Comparison of ENCODE assay signal across 15 cellular contexts in genomic region chr2:173371023-173371422, GRCh38. TPM values are rescaled to one million over a fixed set of nuclear protein-coding genes. Genes with fewer than 3 reads are reported as not detected.
DNase-seq lines count a peak whose midpoint lies in the region; ATAC-seq, FAIRE-seq and TF ChIP-seq lines count a peak whose summit lies in the region.
"Had no signal": no experiment of that assay in that cellular context is flagged by ENCODE, and none has a peak within 500 bp of the region (broad histone marks: within the 10 kb centered on the region; RNA-seq: fewer than 3 reads in every experiment).

No MANE protein-coding gene starts in this region.

- DNase-seq in activated T-cell treated with anti-CD3 and anti-CD28 coated beads, Interleukin-2, amount 50 U/mL, for 24 hours: no peak
- DNase-seq in activated T-cell treated with anti-CD3 and anti-CD28 coated beads, Interleukin-2, amount 50 U/mL, for 48 hours: no peak
- DNase-seq in GM23338 (ENCODE audit: low spot score): no peak
- no peak for DNase-seq in WTC11 (ENCODE audit: low spot score)
- peak; percentile 48 for DNase-seq in mesendoderm
- DNase-seq in urothelium cell line (ENCODE audit: low spot score): no peak
- DNase-seq: AML-193, Caco-2, HCEC 1CT, NCI-H1048, NCI-H146, NCI-H2227 treated with DMSO at 0.1 percent for 48 hours, NCI-H524 treated with DMSO at 0.1 percent for 48 hours had no signal

- H2BK120ac ChIP-seq in mesendoderm (ENCODE audit: low read depth, low read length): no peak overlapping the region

- no peak overlapping the region for H3K4me3 Mint-ChIP-seq in activated T-cell treated with anti-CD3 and anti-CD28 coated beads, Interleukin-2, amount 50 U/mL, for 24 hours
- no peak overlapping the region for H3K4me3 Mint-ChIP-seq in GM23338
- no peak overlapping the region for H3K4me3 Mint-ChIP-seq in WTC11

- H3K27me3 ChIP-seq in GM23338 (ENCODE audit: insufficient read depth) (no peaks in the 10 kb centered on the region), mesendoderm (ENCODE audit: insufficient read depth, low read length, poor library complexity) (no peaks in the 10 kb centered on the region)

- H2AFZ ChIP-seq in GM23338: no peak overlapping the region

- H3K36me3 ChIP-seq in GM23338 (ENCODE audit: insufficient read depth) (peaks cover 29% of the 10 kb centered on the region), mesendoderm (ENCODE audit: control insufficient read depth, insufficient read depth, low read length) (peaks cover 7% of the 10 kb centered on the region)

- peak overlapping the region; percentile 78 for H3K27ac ChIP-seq in GM23338 (ENCODE audit: low read depth)
- H3K27ac ChIP-seq in mesendoderm (ENCODE audit: low read depth, low read length): no peak overlapping the region

- H2BK15ac ChIP-seq in mesendoderm (replicated peaks; ENCODE audit: low read depth): no peak overlapping the region

- H3K9me2 ChIP-seq in GM23338 (ENCODE audit: insufficient read depth): no peaks in the 10 kb centered on the region

- no peak overlapping the region for H3K4me3 ChIP-seq in GM23338
- no peak overlapping the region for H3K4me3 ChIP-seq in mesendoderm (ENCODE audit: low read length)

- no peak overlapping the region for H2BK5ac ChIP-seq in mesendoderm (ENCODE audit: low read length)

- H2AK5ac ChIP-seq in mesendoderm (ENCODE audit: low read length): no peak overlapping the region

- no peak overlapping the region for H3K56ac ChIP-seq in mesendoderm (ENCODE audit: low read length)

- H3K4me1 ChIP-seq in GM23338 (ENCODE audit: insufficient read depth): peaks cover 8% of the 10 kb centered on the region; the same call in 1 of the 2 replicates
- peaks cover 2% of the 10 kb centered on the region for H3K4me1 ChIP-seq in mesendoderm (ENCODE audit: control insufficient read depth, low read depth, low read length)
- H3K4me1 ChIP-seq: Caco-2 had no signal

- peaks cover 2% of the 10 kb centered on the region for H3K79me1 ChIP-seq in mesendoderm (ENCODE audit: low read length)

- H3K4me2 ChIP-seq in GM23338: no peak overlapping the region
- no peak overlapping the region for H3K4me2 ChIP-seq in mesendoderm (ENCODE audit: low read length)

- H3K36me3 Mint-ChIP-seq in activated T-cell treated with anti-CD3 and anti-CD28 coated beads, Interleukin-2, amount 50 U/mL, for 24 hours (ENCODE audit: low read depth): peaks cover 62% of the 10 kb centered on the region
- H3K36me3 Mint-ChIP-seq in GM23338 (ENCODE audit: low read depth): peaks cover 55% of the 10 kb centered on the region
- H3K36me3 Mint-ChIP-seq in WTC11: peaks cover 50% of the 10 kb centered on the region

- no peak overlapping the region for H3K4ac ChIP-seq in mesendoderm (ENCODE audit: low read depth, low read length)

- no peaks in the 10 kb centered on the region for H3F3A ChIP-seq in GM23338 (replicated peaks; ENCODE audit: low read depth)

- peaks cover 28% of the 10 kb centered on the region for H3K4me1 Mint-ChIP-seq in activated T-cell treated with anti-CD3 and anti-CD28 coated beads, Interleukin-2, amount 50 U/mL, for 24 hours (ENCODE audit: low read depth)
- H3K4me1 Mint-ChIP-seq in GM23338 (peaks cover 11% of the 10 kb centered on the region), WTC11 (peaks cover 10% of the 10 kb centered on the region)

- no peak overlapping the region for H3K9ac ChIP-seq in mesendoderm (ENCODE audit: low read length)

- no peaks in the 10 kb centered on the region for H3K79me2 ChIP-seq in GM23338 (replicated peaks; ENCODE audit: insufficient read depth)
- H3K79me2 ChIP-seq in mesendoderm (ENCODE audit: control insufficient read depth, insufficient read depth, low read length): no peaks in the 10 kb centered on the region

- H3K18ac ChIP-seq in mesendoderm (ENCODE audit: low read length): no peak overlapping the region

- peak overlapping the region; percentile 57 for H3K23ac ChIP-seq in mesendoderm (ENCODE audit: low read length)

- H3K9me3 Mint-ChIP-seq in activated T-cell treated with anti-CD3 and anti-CD28 coated beads, Interleukin-2, amount 50 U/mL, for 24 hours: no peaks in the 10 kb centered on the region
- H3K9me3 Mint-ChIP-seq in GM23338 (no peaks in the 10 kb centered on the region), WTC11 (no peaks in the 10 kb centered on the region)

- WGBS in mesendoderm (ENCODE audit: extremely low coverage, insufficient coverage, low lambda C conversion rate): no CpG with 5 or more reads among the region's 3 CpGs

- ATAC-seq in GM23338 (peak; percentile 75), WTC11 (peak; percentile 64), HG03571 (IDR thresholded peaks at IDR 0.05; ENCODE audit: unreplicated experiment) (no peak), GM21423 (IDR thresholded peaks at IDR 0.05; ENCODE audit: unreplicated experiment) (no peak)

- no peak for FAIRE-seq in urothelium cell line (lab: Jason Lieb, UNC)

- H3K27me3 Mint-ChIP-seq in activated T-cell treated with anti-CD3 and anti-CD28 coated beads, Interleukin-2, amount 50 U/mL, for 24 hours: no peaks in the 10 kb centered on the region
- H3K27me3 Mint-ChIP-seq in GM23338 (ENCODE audit: insufficient read depth, low read depth, poor library complexity) (no peaks in the 10 kb centered on the region), WTC11 (ENCODE audit: low read depth) (no peaks in the 10 kb centered on the region)

- no peak overlapping the region for H4K5ac ChIP-seq in mesendoderm (ENCODE audit: low read length)

- no peak for TF ChIP-seq CTCF in GM23338 (conservative IDR thresholded peaks at IDR 0.05; ENCODE audit: low read depth in 2 of 2)
- no peak for TF ChIP-seq CTCF in WTC11 (IDR thresholded peaks at IDR 0.05)

- CTCF ChIA-PET in WTC11 (lab: Charles Lee): no interaction called here

- POLR2A ChIA-PET in WTC11 (lab: Charles Lee): no interaction called here

- H4K20me1 ChIP-seq in GM23338 (replicated peaks; ENCODE audit: insufficient read depth): peaks cover 7% of the 10 kb centered on the region; the same call in 1 of the 2 replicates

- peak overlapping the region; percentile 9 for H3K27ac Mint-ChIP-seq in activated T-cell treated with anti-CD3 and anti-CD28 coated beads, Interleukin-2, amount 50 U/mL, for 24 hours
- peak overlapping the region; percentile 38; the same call in 1 of the 2 replicates for H3K27ac Mint-ChIP-seq in GM23338
- H3K27ac Mint-ChIP-seq in WTC11: peak overlapping the region; percentile 87

- H4K8ac ChIP-seq in mesendoderm (ENCODE audit: low read depth, low read length): no peak overlapping the region

TF ChIP-seq in GM23338, 12 proteins besides CTCF, POLR2A, EP300 and RAD21 (continues in another document):
- TF ChIP-seq CREB1 (CRISPR knock-in tag; IDR thresholded peaks at IDR 0.05; ENCODE audit: low read depth) (no peak), ZNF114 (CRISPR knock-in tag; IDR thresholded peaks at IDR 0.05) (no peak), JUNB (IDR thresholded peaks at IDR 0.05; ENCODE audit: unreplicated experiment) (no peak)

TF ChIP-seq in WTC11, 78 proteins besides CTCF, POLR2A, EP300 and RAD21 (continues in another document):
- no peak for TF ChIP-seq MYBL2 (CRISPR knock-in tag; IDR thresholded peaks at IDR 0.05)
- no peak for TF ChIP-seq NR1H2 (CRISPR knock-in tag; IDR thresholded peaks at IDR 0.05)
- no peak for TF ChIP-seq FOXK1 (CRISPR knock-in tag; IDR thresholded peaks at IDR 0.05)
- TF ChIP-seq TEAD1 (CRISPR knock-in tag; IDR thresholded peaks at IDR 0.05): no peak
- TF ChIP-seq ZNF532 (CRISPR knock-in tag; IDR thresholded peaks at IDR 0.05; ENCODE audit: borderline replicate concordance): no peak

RNA-seq across cellular contexts. Expression of gene CDCA7, which starts 16.4 kb away (rescaled TPM):
- 84.3 and 95.5 TPM in 2 replicates for total RNA-seq in GM23338 (2014; rRNA removed; shearing (Covaris generic))
- polyA plus RNA-seq in GM23338 (2016; fragmentation: Nextera tagmentation; extraction: Ambion mirVana): 52.7 and 63.7 TPM in 2 replicates
- total RNA-seq in WTC11 (2021): 64.2 to 79.7 TPM (median 66.6 TPM) in 3 replicates
- polyA plus RNA-seq in mesendoderm (2013, experiment 1 of 2): 72.4 TPM
- 70.6 TPM for polyA plus RNA-seq in mesendoderm (2013, experiment 2 of 2)

Comparison
In these comparisons a context has a peak if more than half of its experiments do, and no peak if none do; other contexts are left out.
1. H3K27ac Mint-ChIP-seq: peak in every context shown above with its lines; median percentile 87 in WTC11; 38 in GM23338; 9 in activated T-cell treated with anti-CD3 and anti-CD28 coated beads, Interleukin-2, amount 50 U/mL, for 24 hours.
2. ATAC-seq: peak in GM23338 (single experiment) and WTC11 (single experiment); none in HG03571 (single experiment) and GM21423 (single experiment).